In the genomic region with DNA sequence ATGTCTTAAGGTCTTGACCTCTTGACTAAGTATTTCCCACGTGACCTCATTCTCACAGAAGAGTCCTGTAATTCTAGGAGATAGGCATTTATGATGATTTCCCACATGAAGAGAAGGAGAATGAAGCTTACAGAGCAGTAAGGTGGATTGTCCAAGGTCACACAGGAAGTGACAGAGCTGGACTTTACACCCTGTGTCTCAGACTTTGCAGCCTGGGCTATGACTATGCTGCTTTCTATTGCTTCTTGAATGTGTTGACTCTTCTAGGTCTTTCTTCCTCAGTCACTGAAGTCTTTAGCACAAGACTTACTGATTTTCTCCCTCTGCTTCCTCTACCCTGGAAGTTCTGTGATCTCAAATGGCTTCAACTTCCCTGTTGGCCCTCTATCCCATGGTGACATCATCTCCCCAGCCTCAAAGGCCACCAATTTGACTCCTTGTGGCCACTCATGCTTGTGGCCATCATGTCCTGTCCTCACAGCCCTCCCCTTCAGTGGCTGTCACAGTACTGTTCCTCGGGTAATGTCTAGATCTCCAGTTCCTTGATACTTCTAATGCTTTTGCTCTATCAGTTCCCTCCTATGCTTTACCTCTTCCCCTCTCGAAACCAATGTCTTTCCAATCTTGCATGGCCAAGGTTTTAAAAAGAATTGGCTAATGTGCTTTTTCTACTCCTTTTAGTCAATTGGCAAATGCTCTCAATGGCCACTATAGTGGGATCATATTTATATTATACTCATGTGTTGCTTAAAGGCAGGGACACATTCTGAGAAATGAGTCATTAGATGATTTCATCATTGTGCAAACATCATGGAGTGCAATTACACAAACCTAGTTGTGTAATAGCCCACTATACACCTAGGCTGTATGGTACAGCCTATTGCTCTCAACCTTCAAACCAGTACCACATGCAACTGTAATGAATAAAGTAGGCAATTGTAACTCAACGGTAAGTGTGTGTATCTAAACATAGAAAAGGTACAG, we compare ENCODE assay signal across 9 cellular contexts.
DNase-seq lines count a peak whose midpoint lies in the region; ATAC-seq and TF ChIP-seq lines count a peak whose summit lies in the region.
"Had no signal": no experiment of that assay in that cellular context is flagged by ENCODE, and none has a peak within 500 bp of the region (broad histone marks: within the 10 kb centered on the region; RNA-seq: fewer than 3 reads in every experiment).

No MANE protein-coding gene starts in this region.

- H3K4me1 ChIP-seq in adipocyte (ENCODE audit: control insufficient read depth, insufficient read depth, low read length): peaks cover 34% of the 10 kb centered on the region
- peaks cover 11% of the 10 kb centered on the region; the same call in 1 of the 2 replicates for H3K4me1 ChIP-seq in SJCRH30

- DNase-seq in AG09319 (ENCODE audit: extremely low read depth, low read depth): peak; percentile 49
- DNase-seq in LNCaP clone FGC (ENCODE audit: low read depth): peak; percentile 21
- DNase-seq in adipocyte (ENCODE audit: low read depth): peak; percentile 89
- DNase-seq in left lobe of liver (ENCODE audit: low spot score): no peak
- DNase-seq in T-cell: no peak
- DNase-seq in anterior cingulate cortex (lab: John Stamatoyannopoulos, UW): no peak
- no peak for DNase-seq in SJCRH30
- DNase-seq in hypothalamus (lab: John Stamatoyannopoulos, UW): no peak
- DNase-seq: activated effector memory CD4-positive, alpha-beta T cell treated with anti-CD3 and anti-CD28 coated beads, Interleukin-2, amount 50 U/mL, for 16 hours had no signal

- POLR2A ChIA-PET in T-cell (lab: Charles Lee): no interaction called here

- H3K9me3 Mint-ChIP-seq in T-cell: peaks cover 0 to 9% (median 0%) of the 10 kb centered on the region in 3 donors

- TF ChIP-seq CTCF in AG09319 (IDR thresholded peaks at IDR 0.05; ENCODE audit: low read depth, low read length) (no peak), LNCaP clone FGC (IDR thresholded peaks at IDR 0.05; ENCODE audit: control insufficient read depth, extremely low read depth, insufficient read depth) (no peak)

- H3K27me3 ChIP-seq in adipocyte (replicated peaks; ENCODE audit: control insufficient read depth, insufficient read depth, low read length) (no peaks in the 10 kb centered on the region), SJCRH30 (no peaks in the 10 kb centered on the region)

- H3K27me3 Mint-ChIP-seq in T-cell: peaks cover 8 to 24% of the 10 kb centered on the region in 2 donors

- H3K4me3 Mint-ChIP-seq in T-cell: no peak overlapping the region

- peak; percentile 72 for ATAC-seq in left lobe of liver
- no peak for ATAC-seq in T-cell (replicated peaks in 1 of 4)

- H3K4me3 ChIP-seq in LNCaP clone FGC (ENCODE audit: low read depth, low read length) (no peak overlapping the region), adipocyte (ENCODE audit: low read length) (peak overlapping the region; percentile 21), SJCRH30 (no peak overlapping the region)

- H3K9me3 ChIP-seq in adipocyte (ENCODE audit: control insufficient read depth, low read length) (no peaks in the 10 kb centered on the region), SJCRH30 (replicated peaks) (no peaks in the 10 kb centered on the region)

- no peak overlapping the region for H3K27ac Mint-ChIP-seq in T-cell

- H3K9ac ChIP-seq in adipocyte (ENCODE audit: low read length): no peak overlapping the region

- CTCF ChIA-PET in T-cell (lab: Charles Lee): no interaction called here

- no peak overlapping the region for H3K27ac ChIP-seq in SJCRH30

- no peaks in the 10 kb centered on the region for H3K4me1 Mint-ChIP-seq in T-cell

- H3K36me3 ChIP-seq in adipocyte (ENCODE audit: control insufficient read depth, insufficient read depth, low read length, severe bottlenecking): no peaks in the 10 kb centered on the region
- H3K36me3 ChIP-seq in SJCRH30: no peaks in the 10 kb centered on the region

- H3K36me3 Mint-ChIP-seq in T-cell: no peaks in the 10 kb centered on the region

Comparison
In these comparisons a context has a peak if more than half of its experiments do, and no peak if none do; other contexts are left out.
1. DNase-seq: peak in AG09319 (single experiment), LNCaP clone FGC (single experiment) and adipocyte (single experiment); none in left lobe of liver (single experiment), T-cell (0 of 34), anterior cingulate cortex (0 of 58), SJCRH30 (0 of 2) and hypothalamus (0 of 51).